1 cellular context compared by ENCODE assay signal in the genomic region with DNA sequence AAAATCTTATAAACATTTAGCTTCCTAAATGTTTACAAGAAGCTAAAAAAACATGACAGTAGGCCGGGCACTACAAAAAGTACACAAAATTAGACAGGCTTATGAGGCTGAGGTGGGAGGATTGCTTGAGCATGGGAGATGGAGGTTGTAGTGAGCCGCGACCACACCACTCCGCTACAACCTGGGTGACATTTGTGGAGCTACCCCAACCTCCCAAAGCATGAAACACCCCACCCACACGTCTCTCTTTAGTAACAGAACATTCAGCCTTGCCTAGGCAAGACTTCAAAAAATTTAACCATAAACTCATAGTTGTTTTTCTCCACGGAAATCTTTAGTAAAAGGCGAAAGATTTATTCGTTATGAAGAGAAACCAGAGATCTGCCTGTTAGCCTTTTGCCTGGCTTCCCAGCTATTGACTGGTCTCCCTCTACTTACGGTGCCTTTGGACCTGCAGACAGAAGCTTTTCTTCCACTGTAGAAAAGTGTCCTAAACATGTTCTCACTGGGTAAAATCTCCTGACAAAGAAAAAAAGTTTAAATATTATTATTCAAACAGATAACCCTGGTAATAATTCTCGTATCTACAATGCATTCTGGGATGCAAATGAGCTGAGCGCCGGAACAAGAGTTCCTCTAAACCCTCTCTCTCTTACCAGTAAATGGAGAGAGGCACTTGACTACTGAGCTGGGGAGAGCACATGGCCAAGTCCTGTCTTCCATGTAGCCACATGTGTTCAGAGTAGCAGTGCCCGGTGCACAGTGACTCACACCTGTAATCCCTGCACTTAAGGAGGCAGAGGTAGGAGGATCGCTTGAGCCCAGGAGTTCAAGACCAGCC.
A peak's percentile ranks its signal among the peaks of the same experiment; 100 is the strongest.
TF ChIP-seq lines count a peak whose summit lies in the region.

No MANE protein-coding gene starts in this region.

TF ChIP-seq in HepG2, 621 proteins besides CTCF, POLR2A, EP300 and RAD21 (continued from another document and continues in another):
- TF ChIP-seq, protein P1, sequence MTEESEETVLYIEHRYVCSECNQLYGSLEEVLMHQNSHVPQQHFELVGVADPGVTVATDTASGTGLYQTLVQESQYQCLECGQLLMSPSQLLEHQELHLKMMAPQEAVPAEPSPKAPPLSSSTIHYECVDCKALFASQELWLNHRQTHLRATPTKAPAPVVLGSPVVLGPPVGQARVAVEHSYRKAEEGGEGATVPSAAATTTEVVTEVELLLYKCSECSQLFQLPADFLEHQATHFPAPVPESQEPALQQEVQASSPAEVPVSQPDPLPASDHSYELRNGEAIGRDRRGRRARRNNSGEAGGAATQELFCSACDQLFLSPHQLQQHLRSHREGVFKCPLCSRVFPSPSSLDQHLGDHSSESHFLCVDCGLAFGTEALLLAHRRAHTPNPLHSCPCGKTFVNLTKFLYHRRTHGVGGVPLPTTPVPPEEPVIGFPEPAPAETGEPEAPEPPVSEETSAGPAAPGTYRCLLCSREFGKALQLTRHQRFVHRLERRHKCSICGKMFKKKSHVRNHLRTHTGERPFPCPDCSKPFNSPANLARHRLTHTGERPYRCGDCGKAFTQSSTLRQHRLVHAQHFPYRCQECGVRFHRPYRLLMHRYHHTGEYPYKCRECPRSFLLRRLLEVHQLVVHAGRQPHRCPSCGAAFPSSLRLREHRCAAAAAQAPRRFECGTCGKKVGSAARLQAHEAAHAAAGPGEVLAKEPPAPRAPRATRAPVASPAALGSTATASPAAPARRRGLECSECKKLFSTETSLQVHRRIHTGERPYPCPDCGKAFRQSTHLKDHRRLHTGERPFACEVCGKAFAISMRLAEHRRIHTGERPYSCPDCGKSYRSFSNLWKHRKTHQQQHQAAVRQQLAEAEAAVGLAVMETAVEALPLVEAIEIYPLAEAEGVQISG (CRISPR knock-in tag; IDR thresholded peaks at IDR 0.05), result peak; percentile 71
- TF ChIP-seq, protein P2, sequence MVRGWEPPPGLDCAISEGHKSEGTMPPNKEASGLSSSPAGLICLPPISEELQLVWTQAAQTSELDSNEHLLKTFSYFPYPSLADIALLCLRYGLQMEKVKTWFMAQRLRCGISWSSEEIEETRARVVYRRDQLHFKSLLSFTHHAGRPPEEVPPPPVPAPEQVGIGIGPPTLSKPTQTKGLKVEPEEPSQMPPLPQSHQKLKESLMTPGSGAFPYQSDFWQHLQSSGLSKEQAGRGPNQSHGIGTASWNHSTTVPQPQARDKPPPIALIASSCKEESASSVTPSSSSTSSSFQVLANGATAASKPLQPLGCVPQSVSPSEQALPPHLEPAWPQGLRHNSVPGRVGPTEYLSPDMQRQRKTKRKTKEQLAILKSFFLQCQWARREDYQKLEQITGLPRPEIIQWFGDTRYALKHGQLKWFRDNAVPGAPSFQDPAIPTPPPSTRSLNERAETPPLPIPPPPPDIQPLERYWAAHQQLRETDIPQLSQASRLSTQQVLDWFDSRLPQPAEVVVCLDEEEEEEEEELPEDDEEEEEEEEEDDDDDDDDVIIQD (CRISPR knock-in tag; IDR thresholded peaks at IDR 0.05; ENCODE audit: low read depth), result no peak
- TF ChIP-seq HNRNPH1 (optimal IDR thresholded peaks at IDR 0.05; ENCODE audit: low read depth, low read length) (peak; percentile 99), ZNF30 (CRISPR knock-in tag; IDR thresholded peaks at IDR 0.05) (no peak), ATF7 (IDR thresholded peaks at IDR 0.05) (no peak), ATF7 (CRISPR knock-in tag; IDR thresholded peaks at IDR 0.05) (no peak), FOXM1 (CRISPR knock-in tag; IDR thresholded peaks at IDR 0.05) (no peak), ZMAT3 (CRISPR knock-in tag; conservative IDR thresholded peaks at IDR 0.05) (no peak), PAX8 (CRISPR knock-in tag; IDR thresholded peaks at IDR 0.05; ENCODE audit: borderline replicate concordance) (no peak), ZNF230 (CRISPR knock-in tag; IDR thresholded peaks at IDR 0.05) (no peak; the same call in 1 of the 2 replicates), HHEX (CRISPR knock-in tag; IDR thresholded peaks at IDR 0.05) (no peak), CCDC6 (CRISPR knock-in tag; IDR thresholded peaks at IDR 0.05) (peak; percentile 88), XBP1 (CRISPR knock-in tag; IDR thresholded peaks at IDR 0.05) (no peak), ZNF883 (CRISPR knock-in tag; IDR thresholded peaks at IDR 0.05; ENCODE audit: not compliant biosample characterization) (no peak), ZNF629 (CRISPR knock-in tag; conservative IDR thresholded peaks at IDR 0.05) (peak; percentile 64), EEA1 (CRISPR knock-in tag; IDR thresholded peaks at IDR 0.05; ENCODE audit: borderline replicate concordance) (no peak), ZFAT (CRISPR knock-in tag; conservative IDR thresholded peaks at IDR 0.05) (0 out of 2 replicates have a peak, but pooled peaks have one; percentile 13), ZNF737 (CRISPR knock-in tag; IDR thresholded peaks at IDR 0.05; ENCODE audit: borderline replicate concordance) (no peak), ZNF20 (CRISPR knock-in tag; IDR thresholded peaks at IDR 0.05) (no peak), ZNF746 (CRISPR knock-in tag; IDR thresholded peaks at IDR 0.05) (no peak), MED8 (CRISPR knock-in tag; IDR thresholded peaks at IDR 0.05; ENCODE audit: insufficient replicate concordance) (peak; percentile 100), NBN (conservative IDR thresholded peaks at IDR 0.05) (no peak), KDM1A (CRISPR knock-in tag; IDR thresholded peaks at IDR 0.05) (no peak), ZNF317 (CRISPR knock-in tag; IDR thresholded peaks at IDR 0.05) (peak; percentile 41; the same call in 1 of the 2 replicates), MBD4 (IDR thresholded peaks at IDR 0.05; ENCODE audit: borderline replicate concordance, low read length) (peak; percentile 97), KLF6 (CRISPR knock-in tag; IDR thresholded peaks at IDR 0.05) (peak; percentile 83; the same call in 1 of the 2 replicates), SNRNP70 (IDR thresholded peaks at IDR 0.05; ENCODE audit: low read depth, low read length) (no peak), ZNF7 (CRISPR knock-in tag; IDR thresholded peaks at IDR 0.05) (peak; percentile 42), GLI4 (CRISPR knock-in tag; IDR thresholded peaks at IDR 0.05; ENCODE audit: borderline replicate concordance) (no peak; the same call in 1 of the 2 replicates), ZNF792 (CRISPR knock-in tag; IDR thresholded peaks at IDR 0.05) (peak; percentile 78)
- TF ChIP-seq, protein P3, sequence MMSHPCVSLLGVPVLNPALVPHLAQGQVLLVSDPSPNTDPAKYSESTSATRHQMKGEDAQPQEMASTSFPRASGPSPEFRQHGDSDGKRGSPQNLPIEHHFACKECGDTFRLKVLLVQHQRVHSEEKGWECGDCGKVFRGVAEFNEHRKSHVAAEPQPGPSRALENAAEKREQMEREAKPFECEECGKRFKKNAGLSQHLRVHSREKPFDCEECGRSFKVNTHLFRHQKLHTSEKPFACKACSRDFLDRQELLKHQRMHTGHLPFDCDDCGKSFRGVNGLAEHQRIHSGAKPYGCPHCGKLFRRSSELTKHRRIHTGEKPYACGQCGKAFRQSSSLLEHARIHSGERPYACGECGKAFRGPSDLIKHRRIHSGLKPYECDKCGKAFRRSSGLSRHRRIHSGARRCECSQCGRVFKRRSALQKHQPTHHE (CRISPR knock-in tag; IDR thresholded peaks at IDR 0.05; ENCODE audit: borderline replicate concordance), result no peak; the same call in 1 of the 2 replicates
- TF ChIP-seq, protein P4, sequence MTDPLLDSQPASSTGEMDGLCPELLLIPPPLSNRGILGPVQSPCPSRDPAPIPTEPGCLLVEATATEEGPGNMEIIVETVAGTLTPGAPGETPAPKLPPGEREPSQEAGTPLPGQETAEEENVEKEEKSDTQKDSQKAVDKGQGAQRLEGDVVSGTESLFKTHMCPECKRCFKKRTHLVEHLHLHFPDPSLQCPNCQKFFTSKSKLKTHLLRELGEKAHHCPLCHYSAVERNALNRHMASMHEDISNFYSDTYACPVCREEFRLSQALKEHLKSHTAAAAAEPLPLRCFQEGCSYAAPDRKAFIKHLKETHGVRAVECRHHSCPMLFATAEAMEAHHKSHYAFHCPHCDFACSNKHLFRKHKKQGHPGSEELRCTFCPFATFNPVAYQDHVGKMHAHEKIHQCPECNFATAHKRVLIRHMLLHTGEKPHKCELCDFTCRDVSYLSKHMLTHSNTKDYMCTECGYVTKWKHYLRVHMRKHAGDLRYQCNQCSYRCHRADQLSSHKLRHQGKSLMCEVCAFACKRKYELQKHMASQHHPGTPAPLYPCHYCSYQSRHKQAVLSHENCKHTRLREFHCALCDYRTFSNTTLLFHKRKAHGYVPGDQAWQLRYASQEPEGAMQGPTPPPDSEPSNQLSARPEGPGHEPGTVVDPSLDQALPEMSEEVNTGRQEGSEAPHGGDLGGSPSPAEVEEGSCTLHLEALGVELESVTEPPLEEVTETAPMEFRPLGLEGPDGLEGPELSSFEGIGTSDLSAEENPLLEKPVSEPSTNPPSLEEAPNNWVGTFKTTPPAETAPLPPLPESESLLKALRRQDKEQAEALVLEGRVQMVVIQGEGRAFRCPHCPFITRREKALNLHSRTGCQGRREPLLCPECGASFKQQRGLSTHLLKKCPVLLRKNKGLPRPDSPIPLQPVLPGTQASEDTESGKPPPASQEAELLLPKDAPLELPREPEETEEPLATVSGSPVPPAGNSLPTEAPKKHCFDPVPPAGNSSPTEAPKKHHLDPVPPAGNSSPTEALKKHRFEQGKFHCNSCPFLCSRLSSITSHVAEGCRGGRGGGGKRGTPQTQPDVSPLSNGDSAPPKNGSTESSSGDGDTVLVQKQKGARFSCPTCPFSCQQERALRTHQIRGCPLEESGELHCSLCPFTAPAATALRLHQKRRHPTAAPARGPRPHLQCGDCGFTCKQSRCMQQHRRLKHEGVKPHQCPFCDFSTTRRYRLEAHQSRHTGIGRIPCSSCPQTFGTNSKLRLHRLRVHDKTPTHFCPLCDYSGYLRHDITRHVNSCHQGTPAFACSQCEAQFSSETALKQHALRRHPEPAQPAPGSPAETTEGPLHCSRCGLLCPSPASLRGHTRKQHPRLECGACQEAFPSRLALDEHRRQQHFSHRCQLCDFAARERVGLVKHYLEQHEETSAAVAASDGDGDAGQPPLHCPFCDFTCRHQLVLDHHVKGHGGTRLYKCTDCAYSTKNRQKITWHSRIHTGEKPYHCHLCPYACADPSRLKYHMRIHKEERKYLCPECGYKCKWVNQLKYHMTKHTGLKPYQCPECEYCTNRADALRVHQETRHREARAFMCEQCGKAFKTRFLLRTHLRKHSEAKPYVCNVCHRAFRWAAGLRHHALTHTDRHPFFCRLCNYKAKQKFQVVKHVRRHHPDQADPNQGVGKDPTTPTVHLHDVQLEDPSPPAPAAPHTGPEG (CRISPR knock-in tag; IDR thresholded peaks at IDR 0.05), result 0 out of 2 replicates have a peak, but pooled peaks have one; percentile 39
- TF ChIP-seq, protein P5, sequence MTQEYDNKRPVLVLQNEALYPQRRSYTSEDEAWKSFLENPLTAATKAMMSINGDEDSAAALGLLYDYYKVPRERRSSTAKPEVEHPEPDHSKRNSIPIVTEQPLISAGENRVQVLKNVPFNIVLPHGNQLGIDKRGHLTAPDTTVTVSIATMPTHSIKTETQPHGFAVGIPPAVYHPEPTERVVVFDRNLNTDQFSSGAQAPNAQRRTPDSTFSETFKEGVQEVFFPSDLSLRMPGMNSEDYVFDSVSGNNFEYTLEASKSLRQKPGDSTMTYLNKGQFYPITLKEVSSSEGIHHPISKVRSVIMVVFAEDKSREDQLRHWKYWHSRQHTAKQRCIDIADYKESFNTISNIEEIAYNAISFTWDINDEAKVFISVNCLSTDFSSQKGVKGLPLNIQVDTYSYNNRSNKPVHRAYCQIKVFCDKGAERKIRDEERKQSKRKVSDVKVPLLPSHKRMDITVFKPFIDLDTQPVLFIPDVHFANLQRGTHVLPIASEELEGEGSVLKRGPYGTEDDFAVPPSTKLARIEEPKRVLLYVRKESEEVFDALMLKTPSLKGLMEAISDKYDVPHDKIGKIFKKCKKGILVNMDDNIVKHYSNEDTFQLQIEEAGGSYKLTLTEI (CRISPR knock-in tag; conservative IDR thresholded peaks at IDR 0.05), result no peak
- TF ChIP-seq, protein P6, sequence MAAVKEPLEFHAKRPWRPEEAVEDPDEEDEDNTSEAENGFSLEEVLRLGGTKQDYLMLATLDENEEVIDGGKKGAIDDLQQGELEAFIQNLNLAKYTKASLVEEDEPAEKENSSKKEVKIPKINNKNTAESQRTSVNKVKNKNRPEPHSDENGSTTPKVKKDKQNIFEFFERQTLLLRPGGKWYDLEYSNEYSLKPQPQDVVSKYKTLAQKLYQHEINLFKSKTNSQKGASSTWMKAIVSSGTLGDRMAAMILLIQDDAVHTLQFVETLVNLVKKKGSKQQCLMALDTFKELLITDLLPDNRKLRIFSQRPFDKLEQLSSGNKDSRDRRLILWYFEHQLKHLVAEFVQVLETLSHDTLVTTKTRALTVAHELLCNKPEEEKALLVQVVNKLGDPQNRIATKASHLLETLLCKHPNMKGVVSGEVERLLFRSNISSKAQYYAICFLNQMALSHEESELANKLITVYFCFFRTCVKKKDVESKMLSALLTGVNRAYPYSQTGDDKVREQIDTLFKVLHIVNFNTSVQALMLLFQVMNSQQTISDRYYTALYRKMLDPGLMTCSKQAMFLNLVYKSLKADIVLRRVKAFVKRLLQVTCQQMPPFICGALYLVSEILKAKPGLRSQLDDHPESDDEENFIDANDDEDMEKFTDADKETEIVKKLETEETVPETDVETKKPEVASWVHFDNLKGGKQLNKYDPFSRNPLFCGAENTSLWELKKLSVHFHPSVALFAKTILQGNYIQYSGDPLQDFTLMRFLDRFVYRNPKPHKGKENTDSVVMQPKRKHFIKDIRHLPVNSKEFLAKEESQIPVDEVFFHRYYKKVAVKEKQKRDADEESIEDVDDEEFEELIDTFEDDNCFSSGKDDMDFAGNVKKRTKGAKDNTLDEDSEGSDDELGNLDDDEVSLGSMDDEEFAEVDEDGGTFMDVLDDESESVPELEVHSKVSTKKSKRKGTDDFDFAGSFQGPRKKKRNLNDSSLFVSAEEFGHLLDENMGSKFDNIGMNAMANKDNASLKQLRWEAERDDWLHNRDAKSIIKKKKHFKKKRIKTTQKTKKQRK (IDR thresholded peaks at IDR 0.05; ENCODE audit: low read length), result no peak
- TF ChIP-seq, protein P7, sequence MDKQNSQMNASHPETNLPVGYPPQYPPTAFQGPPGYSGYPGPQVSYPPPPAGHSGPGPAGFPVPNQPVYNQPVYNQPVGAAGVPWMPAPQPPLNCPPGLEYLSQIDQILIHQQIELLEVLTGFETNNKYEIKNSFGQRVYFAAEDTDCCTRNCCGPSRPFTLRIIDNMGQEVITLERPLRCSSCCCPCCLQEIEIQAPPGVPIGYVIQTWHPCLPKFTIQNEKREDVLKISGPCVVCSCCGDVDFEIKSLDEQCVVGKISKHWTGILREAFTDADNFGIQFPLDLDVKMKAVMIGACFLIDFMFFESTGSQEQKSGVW (CRISPR knock-in tag; IDR thresholded peaks at IDR 0.05; ENCODE audit: borderline replicate concordance), result no peak
